8 cellular contexts compared by ENCODE assay signal in genomic region chr9:91421022-91421765, GRCh38. TPM values are rescaled to one million over a fixed set of nuclear protein-coding genes. Genes with fewer than 3 reads are reported as not detected.
DNase-seq lines count a peak whose midpoint lies in the region; ATAC-seq and TF ChIP-seq lines count a peak whose summit lies in the region.

No MANE protein-coding gene starts in this region.

- peak overlapping the region; percentile 48 to 83 (median 68) for H3K4me3 ChIP-seq in heart right ventricle

- peak overlapping the region; percentile 95 for H3K4me3 Mint-ChIP-seq in activated naive CD4-positive, alpha-beta T cell treated with anti-CD3 and anti-CD28 coated beads, Interleukin-2, amount 50 U/mL, for 24 hours
- H3K4me3 Mint-ChIP-seq in activated T-helper 17 cell treated with anti-CD3 and anti-CD28 coated beads, Interleukin-2, amount 50 U/mL, for 72 hours, result peak overlapping the region; percentile 100

- H3K27me3 Mint-ChIP-seq in activated naive CD4-positive, alpha-beta T cell treated with anti-CD3 and anti-CD28 coated beads, Interleukin-2, amount 50 U/mL, for 24 hours, result peaks cover 17% of the 10 kb centered on the region
- no peaks in the 10 kb centered on the region for H3K27me3 Mint-ChIP-seq in activated T-helper 17 cell treated with anti-CD3 and anti-CD28 coated beads, Interleukin-2, amount 50 U/mL, for 72 hours

- no peak for DNase-seq in activated naive CD4-positive, alpha-beta T cell (lab: John Stamatoyannopoulos, UW)
- DNase-seq in heart right ventricle, result peak; percentile 38
- DNase-seq in posterior vena cava (ENCODE audit: low spot score), result peak; percentile 87
- no peak for DNase-seq in NK-92 treated with Interleukin-12 subunit alpha and Interleukin-12 subunit beta, amount 100 ng/mL, for 24 hours (lab: John Stamatoyannopoulos, UW)
- no peak for DNase-seq in A172 (ENCODE audit: low spot score)

- no peaks in the 10 kb centered on the region for H3K9me3 Mint-ChIP-seq in activated naive CD4-positive, alpha-beta T cell treated with anti-CD3 and anti-CD28 coated beads, Interleukin-2, amount 50 U/mL, for 24 hours
- no peaks in the 10 kb centered on the region for H3K9me3 Mint-ChIP-seq in activated T-helper 17 cell treated with anti-CD3 and anti-CD28 coated beads, Interleukin-2, amount 50 U/mL, for 72 hours

- H3K27ac ChIP-seq in heart right ventricle, result peak overlapping the region; percentile 85 to 96 (median 92)

- no peaks in the 10 kb centered on the region for H3K9me3 ChIP-seq in heart right ventricle

- H3K36me3 ChIP-seq in heart right ventricle, result no peaks in the 10 kb centered on the region

- intact Hi-C loops in heart right ventricle (cut with DNase I) (loop anchor here in 8 of 10 donors (2.0 to 10.0 kb wide), 14 partner anchors 59 to 496 kb away; partner anchors contain the start of gene AUH (in 3 of the 8)), posterior vena cava (cut with DNase I) (loop anchor here (2.0 to 10.0 kb wide), 3 partner anchors 226 to 326 kb away; no protein-coding TSS in a partner anchor)

- peaks cover 3% of the 10 kb centered on the region for H3K36me3 Mint-ChIP-seq in activated naive CD4-positive, alpha-beta T cell treated with anti-CD3 and anti-CD28 coated beads, Interleukin-2, amount 50 U/mL, for 24 hours
- H3K36me3 Mint-ChIP-seq in activated T-helper 17 cell treated with anti-CD3 and anti-CD28 coated beads, Interleukin-2, amount 50 U/mL, for 72 hours (ENCODE audit: low read depth), result peaks cover 70% of the 10 kb centered on the region

- peaks cover 0 to 79% (median 48%) of the 10 kb centered on the region in 9 donors for H3K4me1 ChIP-seq in heart right ventricle

- 1 to 4% methylated on average over 61 to 73 of the region's 73 CpGs for WGBS in heart right ventricle, 2 donors

- no peak for ATAC-seq in activated T-helper 17 cell treated with anti-CD3 and anti-CD28 coated beads, Interleukin-2, amount 50 U/mL, for 72 hours (replicated peaks)
- ATAC-seq in heart right ventricle (peak in 6 of 8 donors; percentile 11 to 36 (median 28)), HG03175 (IDR thresholded peaks at IDR 0.05; ENCODE audit: unreplicated experiment) (no peak)

- H3K27ac Mint-ChIP-seq in activated naive CD4-positive, alpha-beta T cell treated with anti-CD3 and anti-CD28 coated beads, Interleukin-2, amount 50 U/mL, for 24 hours, result no peak overlapping the region
- H3K27ac Mint-ChIP-seq in activated T-helper 17 cell treated with anti-CD3 and anti-CD28 coated beads, Interleukin-2, amount 50 U/mL, for 72 hours, result peak overlapping the region; percentile 99

- no peaks in the 10 kb centered on the region for H3K27me3 ChIP-seq in heart right ventricle

- peaks cover 53% of the 10 kb centered on the region for H3K4me1 Mint-ChIP-seq in activated naive CD4-positive, alpha-beta T cell treated with anti-CD3 and anti-CD28 coated beads, Interleukin-2, amount 50 U/mL, for 24 hours
- H3K4me1 Mint-ChIP-seq in activated T-helper 17 cell treated with anti-CD3 and anti-CD28 coated beads, Interleukin-2, amount 50 U/mL, for 72 hours, result peaks cover 44% of the 10 kb centered on the region

- TF ChIP-seq CTCF in heart right ventricle (IDR thresholded peaks at IDR 0.05), result peak in 6 of 9 donors; percentile 27 to 63 (median 46)

RNA-seq across cellular contexts. Expression of gene NFIL3, which starts 2.4 kb away (rescaled TPM):
- total RNA-seq in activated T-helper 17 cell treated with anti-CD3 and anti-CD28 coated beads, Interleukin-2, amount 50 U/mL, for 72 hours, result 10 to 100 TPM; 26.6 to 67.7 TPM
- total RNA-seq in heart right ventricle (10 to 100 TPM; 18.6 to 88.0 (median 30.5) TPM), posterior vena cava (10 to 100 TPM; 38.9 to 73.7 TPM)
- 10 to 100 TPM; 10.8 to 24.7 TPM for polyA plus RNA-seq in heart right ventricle
- 4.6 and 7.3 TPM in 2 replicates for total RNA-seq in A172 (2014; rRNA removed; shearing (Covaris generic))

RNA-seq across cellular contexts. Expression of gene AUH, which starts 59.5 kb away (rescaled TPM):
- 10 to 100 TPM; 38.2 to 45.7 TPM for total RNA-seq in activated T-helper 17 cell treated with anti-CD3 and anti-CD28 coated beads, Interleukin-2, amount 50 U/mL, for 72 hours
- total RNA-seq in heart right ventricle, result 10 to 100 TPM; 30.6 to 51.3 (median 44.2) TPM
- polyA plus RNA-seq in heart right ventricle, result 10 to 100 TPM; 16.3 to 56.3 TPM
- 10 to 100 TPM; 12.1 to 14.0 TPM for total RNA-seq in posterior vena cava
- 14.1 and 19.8 TPM in 2 replicates for total RNA-seq in A172 (2014; rRNA removed; shearing (Covaris generic))

Comparison
In these comparisons a context has a peak if more than half of its experiments do, and no peak if none do; other contexts are left out.
1. DNase-seq: peak in heart right ventricle (2 of 2) and posterior vena cava (single experiment); none in activated naive CD4-positive, alpha-beta T cell (0 of 4), NK-92 treated with Interleukin-12 subunit alpha and Interleukin-12 subunit beta, amount 100 ng/mL, for 24 hours (single experiment) and A172 (single experiment).
2. ATAC-seq: peak in heart right ventricle (6 of 8); none in activated T-helper 17 cell treated with anti-CD3 and anti-CD28 coated beads, Interleukin-2, amount 50 U/mL, for 72 hours (single experiment) and HG03175 (single experiment).